In the genomic region with DNA sequence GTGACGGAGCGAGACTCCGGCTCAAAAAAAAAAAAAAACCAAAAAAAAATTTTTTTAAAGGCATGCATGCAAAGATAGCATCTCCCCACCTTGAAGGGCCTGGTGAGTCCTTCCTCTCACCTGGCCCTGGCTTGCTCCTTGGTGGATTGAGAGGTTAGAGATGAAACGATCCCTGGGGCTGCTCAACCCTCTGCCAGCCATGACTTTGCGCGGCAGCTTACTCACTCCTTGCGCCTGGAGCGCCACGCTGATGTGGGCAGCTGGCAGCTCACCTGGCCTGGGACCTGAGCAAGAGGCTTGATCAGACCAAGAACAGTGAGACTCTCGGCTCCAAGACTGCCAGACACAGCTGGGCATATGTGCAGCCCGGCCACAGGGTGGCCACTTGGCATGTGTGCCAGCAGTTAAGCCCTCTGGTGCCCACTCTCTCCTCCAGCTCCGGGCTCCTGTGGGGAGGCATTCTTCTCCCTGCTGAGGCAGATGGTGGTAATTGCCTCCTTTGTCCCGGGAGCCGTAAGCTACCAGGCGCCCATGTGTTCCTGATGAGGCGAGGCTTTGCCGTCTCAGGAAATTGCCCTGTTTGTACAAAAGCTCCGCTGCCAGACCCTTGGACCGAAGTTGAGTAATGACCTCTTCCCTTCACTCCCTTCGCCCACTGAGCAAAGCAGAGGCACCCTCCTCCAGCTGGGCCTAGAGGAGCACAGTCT, we compare ENCODE assay signal across 1 cellular context.
TF ChIP-seq lines count a peak whose summit lies in the region.

No MANE protein-coding gene starts in this region.

TF ChIP-seq in HepG2, 621 proteins besides CTCF, POLR2A, EP300 and RAD21 (continued from another document and continues in another):
- TF ChIP-seq ZNF609 (CRISPR knock-in tag; IDR thresholded peaks at IDR 0.05; ENCODE audit: borderline replicate concordance), result peak; percentile 46
- TF ChIP-seq SMAD9 (CRISPR knock-in tag; IDR thresholded peaks at IDR 0.05), result no peak
- TF ChIP-seq, protein P1, sequence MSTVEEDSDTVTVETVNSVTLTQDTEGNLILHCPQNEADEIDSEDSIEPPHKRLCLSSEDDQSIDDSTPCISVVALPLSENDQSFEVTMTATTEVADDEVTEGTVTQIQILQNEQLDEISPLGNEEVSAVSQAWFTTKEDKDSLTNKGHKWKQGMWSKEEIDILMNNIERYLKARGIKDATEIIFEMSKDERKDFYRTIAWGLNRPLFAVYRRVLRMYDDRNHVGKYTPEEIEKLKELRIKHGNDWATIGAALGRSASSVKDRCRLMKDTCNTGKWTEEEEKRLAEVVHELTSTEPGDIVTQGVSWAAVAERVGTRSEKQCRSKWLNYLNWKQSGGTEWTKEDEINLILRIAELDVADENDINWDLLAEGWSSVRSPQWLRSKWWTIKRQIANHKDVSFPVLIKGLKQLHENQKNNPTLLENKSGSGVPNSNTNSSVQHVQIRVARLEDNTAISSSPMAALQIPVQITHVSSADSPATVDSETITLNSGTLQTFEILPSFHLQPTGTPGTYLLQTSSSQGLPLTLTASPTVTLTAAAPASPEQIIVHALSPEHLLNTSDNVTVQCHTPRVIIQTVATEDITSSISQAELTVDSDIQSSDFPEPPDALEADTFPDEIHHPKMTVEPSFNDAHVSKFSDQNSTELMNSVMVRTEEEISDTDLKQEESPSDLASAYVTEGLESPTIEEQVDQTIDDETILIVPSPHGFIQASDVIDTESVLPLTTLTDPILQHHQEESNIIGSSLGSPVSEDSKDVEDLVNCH (CRISPR knock-in tag; IDR thresholded peaks at IDR 0.05), result no peak
- TF ChIP-seq, protein P2, sequence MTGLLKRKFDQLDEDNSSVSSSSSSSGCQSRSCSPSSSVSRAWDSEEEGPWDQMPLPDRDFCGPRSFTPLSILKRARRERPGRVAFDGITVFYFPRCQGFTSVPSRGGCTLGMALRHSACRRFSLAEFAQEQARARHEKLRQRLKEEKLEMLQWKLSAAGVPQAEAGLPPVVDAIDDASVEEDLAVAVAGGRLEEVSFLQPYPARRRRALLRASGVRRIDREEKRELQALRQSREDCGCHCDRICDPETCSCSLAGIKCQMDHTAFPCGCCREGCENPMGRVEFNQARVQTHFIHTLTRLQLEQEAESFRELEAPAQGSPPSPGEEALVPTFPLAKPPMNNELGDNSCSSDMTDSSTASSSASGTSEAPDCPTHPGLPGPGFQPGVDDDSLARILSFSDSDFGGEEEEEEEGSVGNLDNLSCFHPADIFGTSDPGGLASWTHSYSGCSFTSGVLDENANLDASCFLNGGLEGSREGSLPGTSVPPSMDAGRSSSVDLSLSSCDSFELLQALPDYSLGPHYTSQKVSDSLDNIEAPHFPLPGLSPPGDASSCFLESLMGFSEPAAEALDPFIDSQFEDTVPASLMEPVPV (CRISPR knock-in tag; IDR thresholded peaks at IDR 0.05), result no peak
- TF ChIP-seq ZNF292 (CRISPR knock-in tag; IDR thresholded peaks at IDR 0.05; ENCODE audit: borderline replicate concordance, low read depth), result no peak; the same call in 1 of the 2 replicates
- TF ChIP-seq ZNF367 (CRISPR knock-in tag; IDR thresholded peaks at IDR 0.05; ENCODE audit: borderline replicate concordance), result 0 out of 2 replicates have a peak, but pooled peaks have one; percentile 15
- no peak for TF ChIP-seq SATB2 (CRISPR knock-in tag; IDR thresholded peaks at IDR 0.05)
- TF ChIP-seq IRX3 (CRISPR knock-in tag; IDR thresholded peaks at IDR 0.05; ENCODE audit: borderline replicate concordance, low read depth), result no peak
- no peak for TF ChIP-seq EEA1 (CRISPR knock-in tag; IDR thresholded peaks at IDR 0.05; ENCODE audit: borderline replicate concordance)
- TF ChIP-seq FOXA3 (CRISPR knock-in tag; IDR thresholded peaks at IDR 0.05), result peak; percentile 49
- TF ChIP-seq SP140L (CRISPR knock-in tag; IDR thresholded peaks at IDR 0.05; ENCODE audit: borderline replicate concordance), result no peak
- peak; percentile 55; the same call in 1 of the 2 replicates for TF ChIP-seq ZNF431 (CRISPR knock-in tag; IDR thresholded peaks at IDR 0.05; ENCODE audit: borderline replicate concordance, low read depth)
- TF ChIP-seq ZNF329 (CRISPR knock-in tag; IDR thresholded peaks at IDR 0.05; ENCODE audit: low read depth), result no peak
- TF ChIP-seq ZNF124 (CRISPR knock-in tag; IDR thresholded peaks at IDR 0.05), result peak; percentile 54; the same call in 1 of the 2 replicates
- TF ChIP-seq HDAC2 (CRISPR knock-in tag; IDR thresholded peaks at IDR 0.05), result peak; percentile 83; the same call in 1 of the 2 replicates
- TF ChIP-seq LRRFIP1 (CRISPR knock-in tag; conservative IDR thresholded peaks at IDR 0.05), result no peak
- no peak for TF ChIP-seq MTF2 (CRISPR knock-in tag; IDR thresholded peaks at IDR 0.05; ENCODE audit: borderline replicate concordance)
- TF ChIP-seq, protein P3, sequence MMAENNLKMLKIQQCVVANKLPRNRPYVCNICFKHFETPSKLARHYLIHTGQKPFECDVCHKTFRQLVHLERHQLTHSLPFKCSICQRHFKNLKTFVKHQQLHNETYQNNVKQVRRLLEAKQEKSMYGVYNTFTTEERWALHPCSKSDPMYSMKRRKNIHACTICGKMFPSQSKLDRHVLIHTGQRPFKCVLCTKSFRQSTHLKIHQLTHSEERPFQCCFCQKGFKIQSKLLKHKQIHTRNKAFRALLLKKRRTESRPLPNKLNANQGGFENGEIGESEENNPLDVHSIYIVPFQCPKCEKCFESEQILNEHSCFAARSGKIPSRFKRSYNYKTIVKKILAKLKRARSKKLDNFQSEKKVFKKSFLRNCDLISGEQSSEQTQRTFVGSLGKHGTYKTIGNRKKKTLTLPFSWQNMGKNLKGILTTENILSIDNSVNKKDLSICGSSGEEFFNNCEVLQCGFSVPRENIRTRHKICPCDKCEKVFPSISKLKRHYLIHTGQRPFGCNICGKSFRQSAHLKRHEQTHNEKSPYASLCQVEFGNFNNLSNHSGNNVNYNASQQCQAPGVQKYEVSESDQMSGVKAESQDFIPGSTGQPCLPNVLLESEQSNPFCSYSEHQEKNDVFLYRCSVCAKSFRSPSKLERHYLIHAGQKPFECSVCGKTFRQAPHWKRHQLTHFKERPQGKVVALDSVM (CRISPR knock-in tag; IDR thresholded peaks at IDR 0.05), result no peak
- peak; percentile 35; the same call in 1 of the 2 replicates for TF ChIP-seq TFE3 (CRISPR knock-in tag; IDR thresholded peaks at IDR 0.05)
- TF ChIP-seq FIP1L1 (IDR thresholded peaks at IDR 0.05; ENCODE audit: borderline replicate concordance, insufficient read depth, low read depth, low read length), result no peak
- no peak for TF ChIP-seq ZNF782 (CRISPR knock-in tag; IDR thresholded peaks at IDR 0.05; ENCODE audit: borderline replicate concordance)
- TF ChIP-seq CENPBD1 (CRISPR knock-in tag; IDR thresholded peaks at IDR 0.05; ENCODE audit: borderline replicate concordance, low read depth), result no peak
- no peak for TF ChIP-seq TARDBP (CRISPR knock-in tag; IDR thresholded peaks at IDR 0.05)
- peak; percentile 56; the same call in 1 of the 2 replicates for TF ChIP-seq NFKB2 (CRISPR knock-in tag; IDR thresholded peaks at IDR 0.05; ENCODE audit: borderline replicate concordance)
- no peak for TF ChIP-seq EHMT2 (IDR thresholded peaks at IDR 0.05; ENCODE audit: borderline replicate concordance, low read depth, low read length)
- peak; percentile 25 for TF ChIP-seq ELF3 (CRISPR knock-in tag; IDR thresholded peaks at IDR 0.05)
- TF ChIP-seq NFIB (CRISPR knock-in tag; IDR thresholded peaks at IDR 0.05; ENCODE audit: borderline replicate concordance), result 0 out of 2 replicates have a peak, but pooled peaks have one; percentile 79
- TF ChIP-seq ZNF513 (CRISPR knock-in tag; conservative IDR thresholded peaks at IDR 0.05), result no peak
- peak; percentile 81; the same call in 1 of the 2 replicates for TF ChIP-seq NRL (CRISPR knock-in tag; IDR thresholded peaks at IDR 0.05; ENCODE audit: borderline replicate concordance)
- TF ChIP-seq ZBTB46 (CRISPR knock-in tag; IDR thresholded peaks at IDR 0.05; ENCODE audit: borderline replicate concordance), result no peak
- no peak for TF ChIP-seq PCBP1 (IDR thresholded peaks at IDR 0.05; ENCODE audit: borderline replicate concordance, low read depth, low read length)
- no peak for TF ChIP-seq ZNF644 (CRISPR knock-in tag; IDR thresholded peaks at IDR 0.05; ENCODE audit: low read depth)
- peak; percentile 54; the same call in 1 of the 2 replicates for TF ChIP-seq KDM3A (CRISPR knock-in tag; IDR thresholded peaks at IDR 0.05; ENCODE audit: low read depth)
- TF ChIP-seq SRSF9 (IDR thresholded peaks at IDR 0.05; ENCODE audit: borderline replicate concordance, insufficient read depth, low read depth, low read length, poor library complexity, severe bottlenecking), result no peak
- TF ChIP-seq ZNF337 (CRISPR knock-in tag; IDR thresholded peaks at IDR 0.05; ENCODE audit: borderline replicate concordance, low read depth), result no peak
